12 cellular contexts compared by ENCODE assay signal in genomic region chr20:2654831-2655230, GRCh38. TPM values are rescaled to one million over a fixed set of nuclear protein-coding genes. Genes with fewer than 3 reads are reported as not detected.
A peak's percentile ranks its signal among the peaks of the same experiment; 100 is the strongest.
DNase-seq lines count a peak whose midpoint lies in the region; ATAC-seq, FAIRE-seq and TF ChIP-seq lines count a peak whose summit lies in the region.
"Had no signal": no experiment of that assay in that cellular context is flagged by ENCODE, and none has a peak within 500 bp of the region (broad histone marks: within the 10 kb centered on the region; RNA-seq: fewer than 3 reads in every experiment).

No MANE protein-coding gene starts in this region.

- H3K27ac ChIP-seq in DOHH2 (ENCODE audit: low read depth, low read length) (no peak overlapping the region), astrocyte (ENCODE audit: low read depth, low read length) (no peak overlapping the region)

- DNase-seq in LNCaP clone FGC (ENCODE audit: low read depth) (no peak), astrocyte (ENCODE audit: low read depth) (no peak)
- no peak for DNase-seq in natural killer cell treated with Interleukin-12 subunit alpha and Interleukin-12 subunit beta and Interleukin-15 and Interleukin-18, amount 100 ng/mL, for 72 hours (ENCODE audit: low spot score)
- DNase-seq: heart right ventricle; NCI-H1436; stimulated activated CD4-positive, alpha-beta T cell treated with anti-CD3 and anti-CD28 coated beads, Interleukin-2, amount 100 ng/mL, for 48 hours had no signal

- H3K4me2 ChIP-seq in DOHH2 (ENCODE audit: low read length) (peak overlapping the region; percentile 92), astrocyte (ENCODE audit: low read length) (peak overlapping the region; percentile 97)

- H3K4me1 ChIP-seq in DOHH2 (ENCODE audit: control insufficient read depth, low read length) (peaks cover 26% of the 10 kb centered on the region), astrocyte (ENCODE audit: insufficient read depth, low read length) (peaks cover 18% of the 10 kb centered on the region)

- H3K79me2 ChIP-seq in DOHH2 (ENCODE audit: control insufficient read depth, low read length) = peaks cover 59% of the 10 kb centered on the region
- H3K79me2 ChIP-seq in astrocyte (ENCODE audit: insufficient read depth, low read length) = peaks cover 70% of the 10 kb centered on the region

- no peaks in the 10 kb centered on the region for H3K27me3 Mint-ChIP-seq in astrocyte (ENCODE audit: low read depth, unreplicated experiment)
- no peaks in the 10 kb centered on the region for H3K27me3 Mint-ChIP-seq in natural killer cell treated with Interleukin-12 subunit alpha and Interleukin-12 subunit beta and Interleukin-15 and Interleukin-18, amount 100 ng/mL, for 72 hours

- H3K4me1 Mint-ChIP-seq in astrocyte (ENCODE audit: low read depth, unreplicated experiment) = peaks cover 22% of the 10 kb centered on the region
- peaks cover 34% of the 10 kb centered on the region in 2 donors for H3K4me1 Mint-ChIP-seq in natural killer cell treated with Interleukin-12 subunit alpha and Interleukin-12 subunit beta and Interleukin-15 and Interleukin-18, amount 100 ng/mL, for 72 hours (ENCODE audit: low read depth in 2 of 2)

- H3K36me3 ChIP-seq in DOHH2 (ENCODE audit: control insufficient read depth, low read length) (peaks cover 84% of the 10 kb centered on the region), astrocyte (ENCODE audit: insufficient read depth, low read length) (peaks cover 50% of the 10 kb centered on the region)

- peaks cover 36% of the 10 kb centered on the region for H4K20me1 ChIP-seq in DOHH2 (ENCODE audit: control insufficient read depth, insufficient read depth, low read depth, low read length)
- H4K20me1 ChIP-seq in astrocyte (ENCODE audit: insufficient read depth, low read length) = peaks cover 69% of the 10 kb centered on the region

- H2AFZ ChIP-seq in astrocyte (ENCODE audit: low read depth, low read length) = no peak overlapping the region

- peak overlapping the region; percentile 92 for H3K4me3 Mint-ChIP-seq in astrocyte (ENCODE audit: unreplicated experiment)
- peak overlapping the region; percentile 86 for H3K4me3 Mint-ChIP-seq in natural killer cell treated with Interleukin-12 subunit alpha and Interleukin-12 subunit beta and Interleukin-15 and Interleukin-18, amount 100 ng/mL, for 72 hours

- H3K9ac ChIP-seq in astrocyte (ENCODE audit: low read length) = peak overlapping the region; percentile 97

- no peak for FAIRE-seq in astrocyte (lab: Jason Lieb, UNC)

- H3K9me3 ChIP-seq in DOHH2 (ENCODE audit: control insufficient read depth, insufficient read depth, low read length) = no peaks in the 10 kb centered on the region
- no peaks in the 10 kb centered on the region for H3K9me3 ChIP-seq in astrocyte (ENCODE audit: insufficient read depth, low read depth, low read length)
- H3K9me3 ChIP-seq: heart right ventricle, tibial artery had no signal

- no peak for ATAC-seq in natural killer cell treated with Interleukin-12 subunit alpha and Interleukin-12 subunit beta and Interleukin-15 and Interleukin-18, amount 100 ng/mL, for 72 hours
- no peak for ATAC-seq in HG03196 (IDR thresholded peaks at IDR 0.05; ENCODE audit: unreplicated experiment)
- no peak for ATAC-seq in HG02884 (IDR thresholded peaks at IDR 0.05; ENCODE audit: unreplicated experiment)
- no peak for ATAC-seq in GM18520 (IDR thresholded peaks at IDR 0.05; ENCODE audit: unreplicated experiment)
- no peak for ATAC-seq in GM19328 (IDR thresholded peaks at IDR 0.05; ENCODE audit: unreplicated experiment)
- ATAC-seq: heart right ventricle had no signal

- H3K27ac Mint-ChIP-seq in astrocyte (ENCODE audit: unreplicated experiment) = peak overlapping the region; percentile 72
- peak overlapping the region; percentile 67 to 85 for H3K27ac Mint-ChIP-seq in natural killer cell treated with Interleukin-12 subunit alpha and Interleukin-12 subunit beta and Interleukin-15 and Interleukin-18, amount 100 ng/mL, for 72 hours

- H3K27me3 ChIP-seq in DOHH2 (ENCODE audit: control insufficient read depth, low read length) = no peaks in the 10 kb centered on the region
- H3K27me3 ChIP-seq in astrocyte (ENCODE audit: insufficient read depth, low read length) = no peaks in the 10 kb centered on the region
- H3K27me3 ChIP-seq: heart right ventricle, tibial artery had no signal

- TF ChIP-seq CTCF in DOHH2 (IDR thresholded peaks at IDR 0.05; ENCODE audit: low read depth, low read length, poor library complexity, severe bottlenecking) = no peak
- no peak for TF ChIP-seq CTCF in LNCaP clone FGC (IDR thresholded peaks at IDR 0.05; ENCODE audit: control insufficient read depth, extremely low read depth, insufficient read depth)
- no peak for TF ChIP-seq CTCF in astrocyte (IDR thresholded peaks at IDR 0.05; ENCODE audit: insufficient read depth, low read depth, low read length)

- no peaks in the 10 kb centered on the region for H3K9me2 ChIP-seq in DOHH2 (replicated peaks; ENCODE audit: control insufficient read depth, low read length)

- peaks cover 75% of the 10 kb centered on the region for H3F3A ChIP-seq in DOHH2 (ENCODE audit: control insufficient read depth, insufficient read depth)

- no peaks in the 10 kb centered on the region for H3K9me3 Mint-ChIP-seq in astrocyte (ENCODE audit: unreplicated experiment)
- H3K9me3 Mint-ChIP-seq in natural killer cell treated with Interleukin-12 subunit alpha and Interleukin-12 subunit beta and Interleukin-15 and Interleukin-18, amount 100 ng/mL, for 72 hours = no peaks in the 10 kb centered on the region

- H3K4me3 ChIP-seq in DOHH2 (ENCODE audit: low read length) (peak overlapping the region; percentile 99), LNCaP clone FGC (ENCODE audit: low read depth, low read length) (peak overlapping the region; percentile 89; the same call in 1 of the 2 replicates), astrocyte (ENCODE audit: insufficient read depth, low read depth, low read length) (peak overlapping the region; percentile 100)

- peaks cover 44% of the 10 kb centered on the region for H3K36me3 Mint-ChIP-seq in astrocyte (ENCODE audit: low read depth, unreplicated experiment)
- H3K36me3 Mint-ChIP-seq in natural killer cell treated with Interleukin-12 subunit alpha and Interleukin-12 subunit beta and Interleukin-15 and Interleukin-18, amount 100 ng/mL, for 72 hours = peaks cover 37% of the 10 kb centered on the region

RNA-seq across cellular contexts. Expression of gene NOP56, which starts 2.4 kb away (rescaled TPM):
- total RNA-seq in astrocyte = 256 and 292 TPM in 2 replicates
- 100 to 1,000 TPM; 424 to 981 TPM for total RNA-seq in natural killer cell treated with Interleukin-12 subunit alpha and Interleukin-12 subunit beta and Interleukin-15 and Interleukin-18, amount 100 ng/mL, for 72 hours

RNA-seq across cellular contexts. Expression of gene IDH3B, which starts 9.2 kb away (rescaled TPM):
- 68.0 and 74.8 TPM in 2 replicates for total RNA-seq in astrocyte
- 100 to 1,000 TPM; 114 to 120 TPM for total RNA-seq in natural killer cell treated with Interleukin-12 subunit alpha and Interleukin-12 subunit beta and Interleukin-15 and Interleukin-18, amount 100 ng/mL, for 72 hours

RNA-seq across cellular contexts. Expression of gene EBF4, which starts 37.7 kb away (rescaled TPM):
- total RNA-seq in astrocyte = 2.3 and 4.1 TPM in 2 replicates
- total RNA-seq in natural killer cell treated with Interleukin-12 subunit alpha and Interleukin-12 subunit beta and Interleukin-15 and Interleukin-18, amount 100 ng/mL, for 72 hours = 10 to 100 TPM; 14.8 to 31.4 TPM
